23 cellular contexts compared by ENCODE assay signal in the genomic region with DNA sequence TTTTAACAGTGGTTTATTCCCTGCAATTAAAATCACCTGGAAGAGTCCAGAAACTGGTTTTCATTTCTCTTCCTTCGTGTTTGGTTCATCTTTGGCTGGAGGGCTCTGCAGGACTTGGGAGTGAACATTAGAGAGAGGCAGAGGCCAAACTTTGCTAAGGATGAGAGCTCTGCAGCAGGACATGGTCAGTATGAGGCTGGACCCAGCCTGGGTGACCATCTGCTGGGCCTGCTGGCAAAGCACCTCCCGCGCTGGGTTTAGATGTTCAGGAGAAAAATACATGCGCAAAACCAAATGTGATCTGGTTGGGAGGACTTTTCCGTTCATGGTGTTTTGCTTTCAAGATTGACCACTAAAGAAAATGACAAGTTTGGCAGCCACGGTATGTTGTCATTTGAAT.
"Had no signal": no experiment of that assay in that cellular context is flagged by ENCODE, and none has a peak within 500 bp of the region (broad histone marks: within the 10 kb centered on the region; RNA-seq: fewer than 3 reads in every experiment).

No MANE protein-coding gene starts in this region.

- FAIRE-seq: TTC549 had no signal

- H3K9me3 ChIP-seq: breast epithelium had no signal

- DNase-seq: activated CD4-positive, alpha-beta T cell treated with anti-CD3 and anti-CD28 coated beads for 4 hours; activated CD8-positive, alpha-beta memory T cell treated with anti-CD3 and anti-CD28 coated beads, Interleukin-2, amount 50 U/mL, for 4 hours; activated CD8-positive, alpha-beta T cell treated with anti-CD3 and anti-CD28 coated beads for 36 hours; activated gamma-delta T cell treated with Interleukin-2 at 50 U/mL for 16 hours; activated naive CD4-positive, alpha-beta T cell treated with anti-CD3 and anti-CD28 coated beads, Interleukin-2, amount 10 ng/mL, durations not matched to agents 7 days and 5 days; activated naive CD8-positive, alpha-beta T cell treated with anti-CD3 and anti-CD28 coated beads for 36 hours; activated T-cell treated with anti-CD3 and anti-CD28 coated beads, Interleukin-2, amount 50 U/mL, for 72 hours; central memory CD4-positive, alpha-beta T cell; Kasumi-1; NCI-H1105 treated with DMSO at 0.1 percent for 48 hours; NCI-H1436 treated with DMSO at 0.1 percent for 48 hours; NCI-H187 treated with DMSO at 0.1 percent for 48 hours; NCI-H2081 treated with DMSO at 0.1 percent for 48 hours; NCI-H446; NCI-H524; PC-3; SHP77 treated with DMSO at 0.1 percent for 48 hours; T-cell; T-helper 2 cell; T1000 had no signal

- H3K4me3 ChIP-seq: breast epithelium had no signal

- H3K27me3 ChIP-seq: breast epithelium had no signal

- H3K27ac ChIP-seq: breast epithelium had no signal

- H3K4me1 ChIP-seq: breast epithelium had no signal

- ATAC-seq: activated CD4-positive, CD25-positive, alpha-beta regulatory T cell treated with anti-CD3 and anti-CD28 coated beads, Interleukin-2, amount 50 U/mL, for 24 hours; activated CD8-positive, alpha-beta T cell treated with anti-CD3 and anti-CD28 coated beads for 36 hours; activated T-cell treated with anti-CD3 and anti-CD28 coated beads, Interleukin-2, amount 50 U/mL, for 72 hours; PC-3; T-cell had no signal

- H3K36me3 ChIP-seq: breast epithelium had no signal
